ENCODE assay signal across 8 cellular contexts in the genomic region with DNA sequence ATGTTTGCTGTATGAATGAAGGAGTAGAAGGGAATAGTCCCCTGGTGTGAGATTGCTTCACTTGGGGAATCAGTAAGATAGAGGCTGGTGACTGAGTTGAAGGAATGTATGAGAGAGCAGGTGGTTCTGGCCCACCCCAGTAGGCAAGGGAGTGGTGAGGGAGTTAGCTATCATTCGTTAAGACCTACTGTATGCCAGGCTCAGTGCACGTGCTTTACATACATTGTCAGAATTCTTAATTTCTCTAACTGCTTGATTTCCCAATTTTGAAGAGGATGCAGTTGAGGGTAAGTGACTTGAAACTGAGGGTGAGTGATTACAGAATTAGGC. TPM values are rescaled to one million over a fixed set of nuclear protein-coding genes. Genes with fewer than 3 reads are reported as not detected.
DNase-seq lines count a peak whose midpoint lies in the region; ATAC-seq and TF ChIP-seq lines count a peak whose summit lies in the region.

No MANE protein-coding gene starts in this region.

- peak overlapping the region; percentile 89 for H3K4me3 Mint-ChIP-seq in activated CD8-positive, alpha-beta memory T cell treated with anti-CD3 and anti-CD28 coated beads, Interleukin-2, amount 10 ng/mL, durations not matched to agents 7 days and 5 days

- intact Hi-C loops in mammary epithelial cell (cut with micrococcal nuclease), result loop anchor here (5.0 kb wide), 1 partner anchor 245 kb away; no protein-coding TSS in a partner anchor

- H3K36me3 Mint-ChIP-seq in activated CD8-positive, alpha-beta memory T cell treated with anti-CD3 and anti-CD28 coated beads, Interleukin-2, amount 10 ng/mL, durations not matched to agents 7 days and 5 days, result peaks cover 8% of the 10 kb centered on the region

- peaks cover 51% of the 10 kb centered on the region for H3K4me1 Mint-ChIP-seq in activated CD8-positive, alpha-beta memory T cell treated with anti-CD3 and anti-CD28 coated beads, Interleukin-2, amount 10 ng/mL, durations not matched to agents 7 days and 5 days

- H3K27me3 ChIP-seq in mammary epithelial cell (ENCODE audit: insufficient read depth, low read length), result no peaks in the 10 kb centered on the region
- H3K27me3 ChIP-seq in muscle layer of duodenum (ENCODE audit: low read depth, low read length), result no peaks in the 10 kb centered on the region

- H3K27ac ChIP-seq in mammary epithelial cell (ENCODE audit: insufficient read depth, low read depth, low read length) (peak overlapping the region; percentile 58), muscle layer of duodenum (ENCODE audit: low read length) (peak overlapping the region; percentile 83)

- H4K20me1 ChIP-seq in mammary epithelial cell (ENCODE audit: insufficient read depth, low read length), result no peaks in the 10 kb centered on the region

- H3K79me2 ChIP-seq in mammary epithelial cell (ENCODE audit: insufficient read depth, low read length), result peaks cover 56% of the 10 kb centered on the region

- H3K36me3 ChIP-seq in mammary epithelial cell (ENCODE audit: insufficient read depth, low read length), result no peaks in the 10 kb centered on the region
- no peaks in the 10 kb centered on the region for H3K36me3 ChIP-seq in muscle layer of duodenum (ENCODE audit: control insufficient read depth in 1 of 2, insufficient read depth in 2 of 2, low read length in 2 of 2)

- 56% methylated on average over 2 of the region's 2 CpGs for WGBS in mammary epithelial cell (ENCODE audit: low coverage, missing lambda C conversion rate)

- peak overlapping the region; percentile 77 for H2AFZ ChIP-seq in mammary epithelial cell (ENCODE audit: low read depth, low read length)

- dilution Hi-C loops in mammary epithelial cell (cut with HindIII; ENCODE audit: low sequenced_read_pairs), result no loop called here

- H3K27me3 Mint-ChIP-seq in activated CD8-positive, alpha-beta memory T cell treated with anti-CD3 and anti-CD28 coated beads, Interleukin-2, amount 10 ng/mL, durations not matched to agents 7 days and 5 days, result no peaks in the 10 kb centered on the region

- H3K4me1 ChIP-seq in mammary epithelial cell (ENCODE audit: insufficient read depth, low read length), result no peaks in the 10 kb centered on the region
- peaks cover 0 to 3% of the 10 kb centered on the region in 2 donors for H3K4me1 ChIP-seq in muscle layer of duodenum (ENCODE audit: control insufficient read depth in 1 of 2, insufficient read depth in 2 of 2, low read length in 2 of 2)

- peak; percentile 5 for ATAC-seq in activated CD8-positive, alpha-beta memory T cell treated with anti-CD3 and anti-CD28 coated beads, Interleukin-2, amount 10 ng/mL, durations not matched to agents 7 days and 5 days

- H3K4me2 ChIP-seq in mammary epithelial cell (ENCODE audit: insufficient read depth, low read depth, low read length), result peak overlapping the region; percentile 67

- H3K9me3 Mint-ChIP-seq in activated CD8-positive, alpha-beta memory T cell treated with anti-CD3 and anti-CD28 coated beads, Interleukin-2, amount 10 ng/mL, durations not matched to agents 7 days and 5 days (ENCODE audit: low read depth), result no peaks in the 10 kb centered on the region

- BruUV-seq in mammary epithelial cell (replicated peaks; lab: Mats Ljungman, UMichigan), result no TSS peak

- H3K4me3 ChIP-seq in LNCaP clone FGC (ENCODE audit: low read depth, low read length) (peak overlapping the region; percentile 61), mammary epithelial cell (replicated peaks in 1 of 3; ENCODE audit: insufficient read depth in 1 of 3, low read depth in 2 of 3, low read length in 3 of 3) (peak overlapping the region; percentile 69 to 84 (median 77)), muscle layer of duodenum (ENCODE audit: low read depth in 1 of 2, low read length in 2 of 2) (peak overlapping the region; percentile 79 to 89)

- DNase-seq in activated CD8-positive, alpha-beta memory T cell treated with anti-CD3 and anti-CD28 coated beads, Interleukin-2, amount 10 ng/mL, durations not matched to agents 7 days and 5 days, result no peak
- DNase-seq in activated CD8-positive, alpha-beta memory T cell treated with anti-CD3 and anti-CD28 coated beads, Interleukin-2, amount 50 U/mL, for 4 hours, result no peak
- DNase-seq in LNCaP clone FGC (ENCODE audit: low read depth) (no peak), mammary epithelial cell (no peak), H4 (ENCODE audit: low spot score) (no peak), NCI-H446 treated with DMSO at 0.1 percent for 48 hours (lab: John Stamatoyannopoulos, UW) (no peak), COR-L47 (lab: John Stamatoyannopoulos, UW) (no peak)

- no peak for TF ChIP-seq CTCF in LNCaP clone FGC (IDR thresholded peaks at IDR 0.05; ENCODE audit: control insufficient read depth, extremely low read depth, insufficient read depth)
- TF ChIP-seq CTCF in mammary epithelial cell (conservative IDR thresholded peaks at IDR 0.05 in 1 of 2, IDR thresholded peaks at IDR 0.05 in 1 of 2; ENCODE audit: extremely low read depth in 1 of 2, insufficient read depth in 1 of 2, low read depth in 1 of 2, low read length in 2 of 2), result no peak

- CTCF ChIA-PET in activated CD8-positive, alpha-beta memory T cell treated with anti-CD3 and anti-CD28 coated beads, Interleukin-2, amount 10 ng/mL, durations not matched to agents 7 days and 5 days (lab: Charles Lee), result interaction anchor here (1.2 to 1.6 kb wide), 2 partner anchors 12 to 91 kb away, joined by 3 to 5 read pairs; no protein-coding TSS in a partner anchor
- CTCF ChIA-PET in mammary epithelial cell (lab: Charles Lee; ENCODE audit: low non-redundant PET), result no interaction called here

- in situ Hi-C loops in mammary epithelial cell (cut with MboI; ENCODE audit: low sequenced_read_pairs in 2 of 2), result no loop called here

- peak overlapping the region; percentile 91 for H3K27ac Mint-ChIP-seq in activated CD8-positive, alpha-beta memory T cell treated with anti-CD3 and anti-CD28 coated beads, Interleukin-2, amount 10 ng/mL, durations not matched to agents 7 days and 5 days

- no peaks in the 10 kb centered on the region for H3K9me3 ChIP-seq in mammary epithelial cell (replicated peaks; ENCODE audit: insufficient read depth, low read length)
- no peaks in the 10 kb centered on the region for H3K9me3 ChIP-seq in muscle layer of duodenum (ENCODE audit: control insufficient read depth in 1 of 2, low read length in 2 of 2)

- peak overlapping the region; percentile 70 for H3K9ac ChIP-seq in mammary epithelial cell (ENCODE audit: insufficient read depth, low read length)

RNA-seq across cellular contexts. Expression of gene VMA21, which starts 0.7 kb away (rescaled TPM):
- 10 to 100 TPM; 37.8 to 41.9 TPM for total RNA-seq in activated CD8-positive, alpha-beta memory T cell treated with anti-CD3 and anti-CD28 coated beads, Interleukin-2, amount 10 ng/mL, durations not matched to agents 7 days and 5 days
- total RNA-seq in mammary epithelial cell, result 10 to 100 TPM; 40.5 to 73.3 TPM
- polyA plus RNA-seq in mammary epithelial cell, result 19.6 TPM
- polyA minus RNA-seq in mammary epithelial cell, result 31.5 TPM
- 86.5 and 97.4 TPM in 2 replicates for total RNA-seq in H4 (2014; rRNA removed; shearing (Covaris generic))
